In the genomic region with DNA sequence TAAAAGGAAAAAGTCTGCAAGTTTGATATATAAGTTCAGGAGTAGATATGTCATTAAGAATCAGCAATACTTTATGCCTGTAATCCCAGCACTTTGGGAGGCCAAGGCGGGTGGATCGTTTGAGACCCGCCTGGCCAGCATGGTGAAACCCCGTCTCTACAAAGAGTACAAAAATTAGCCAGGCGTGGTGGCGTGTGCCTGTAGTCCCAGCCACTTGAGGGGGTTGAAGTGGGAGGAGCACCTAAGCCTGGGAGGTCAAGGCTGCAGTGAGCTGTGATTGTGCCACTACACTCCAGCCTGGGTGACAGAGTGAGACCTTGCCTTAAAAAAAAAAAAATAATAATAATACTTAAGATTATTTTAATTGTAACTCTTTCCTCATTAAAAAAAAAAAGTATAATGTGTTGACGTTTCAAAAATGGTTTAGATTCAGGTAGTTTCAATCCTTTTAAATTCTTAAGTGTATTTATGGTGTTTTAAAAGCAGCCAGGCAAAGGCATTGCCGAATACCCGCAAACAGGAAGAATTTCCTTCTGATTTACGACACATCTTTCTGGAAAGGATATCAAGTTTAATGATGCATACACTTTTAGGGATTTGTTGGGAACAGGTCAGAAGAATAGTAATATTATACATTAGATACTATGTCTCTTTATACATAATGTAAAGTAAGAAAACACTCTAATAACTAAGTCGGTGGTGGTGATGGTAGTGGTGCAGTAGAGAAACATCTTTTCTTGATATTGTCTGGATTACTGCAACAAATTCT, we compare ENCODE assay signal across 15 cellular contexts.
DNase-seq lines count a peak whose midpoint lies in the region; ATAC-seq and TF ChIP-seq lines count a peak whose summit lies in the region.
"Had no signal": no experiment of that assay in that cellular context is flagged by ENCODE, and none has a peak within 500 bp of the region (broad histone marks: within the 10 kb centered on the region; RNA-seq: fewer than 3 reads in every experiment).

No MANE protein-coding gene starts in this region.

- no peaks in the 10 kb centered on the region for H3K9me3 ChIP-seq in CD8-positive, alpha-beta T cell (ENCODE audit: low read length)
- peaks cover 7% of the 10 kb centered on the region for H3K9me3 ChIP-seq in HUES48 (ENCODE audit: control insufficient read depth, insufficient read depth, low read length)
- H3K9me3 ChIP-seq in naive thymus-derived CD4-positive, alpha-beta T cell (ENCODE audit: control insufficient read depth in 2 of 3, low read length in 3 of 3) = no peaks in the 10 kb centered on the region

- POLR2A ChIA-PET in CD8-positive, alpha-beta T cell (lab: Charles Lee) = no interaction called here
- POLR2A ChIA-PET in naive thymus-derived CD4-positive, alpha-beta T cell (lab: Charles Lee) = no interaction called here

- intact Hi-C loops in CD8-positive, alpha-beta T cell (cut with DNase I, micrococcal nuclease) = no loop called here
- intact Hi-C loops in naive thymus-derived CD4-positive, alpha-beta T cell (cut with micrococcal nuclease) = no loop called here

- no peaks in the 10 kb centered on the region for H3K36me3 Mint-ChIP-seq in CD8-positive, alpha-beta T cell
- peaks cover 1% of the 10 kb centered on the region for H3K36me3 Mint-ChIP-seq in central memory CD8-positive, alpha-beta T cell (ENCODE audit: insufficient read depth)
- peaks cover 0 to 13% (median 4%) of the 10 kb centered on the region in 5 donors for H3K36me3 Mint-ChIP-seq in naive thymus-derived CD4-positive, alpha-beta T cell
- no peaks in the 10 kb centered on the region for H3K36me3 Mint-ChIP-seq in T-helper 2 cell treated with Interferon-gamma antibody and Interleukin-4, amounts not matched to agents 5 μg/mL and 100 μg/mL, for 36 hours (ENCODE audit: low read depth)

- H3K4me3 Mint-ChIP-seq in CD8-positive, alpha-beta T cell = no peak overlapping the region
- no peak overlapping the region for H3K4me3 Mint-ChIP-seq in central memory CD8-positive, alpha-beta T cell
- H3K4me3 Mint-ChIP-seq in naive thymus-derived CD4-positive, alpha-beta T cell = peak overlapping the region in 6 of 10 donors; percentile 16 to 76 (median 31)
- no peak overlapping the region for H3K4me3 Mint-ChIP-seq in T-helper 2 cell treated with Interferon-gamma antibody and Interleukin-4, amounts not matched to agents 5 μg/mL and 100 μg/mL, for 36 hours
- H3K4me3 Mint-ChIP-seq: stimulated activated naive CD8-positive, alpha-beta T cell treated with anti-CD3 and anti-CD28 coated beads, Interleukin-15, amount 100 ng/mL, for 72 hours had no signal

- H3K4me1 Mint-ChIP-seq in CD8-positive, alpha-beta T cell (ENCODE audit: low read depth) = peaks cover 55% of the 10 kb centered on the region
- H3K4me1 Mint-ChIP-seq in central memory CD8-positive, alpha-beta T cell = peaks cover 41% of the 10 kb centered on the region
- H3K4me1 Mint-ChIP-seq in naive thymus-derived CD4-positive, alpha-beta T cell = peaks cover 16 to 94% (median 57%) of the 10 kb centered on the region in 7 donors
- H3K4me1 Mint-ChIP-seq in T-helper 2 cell treated with Interferon-gamma antibody and Interleukin-4, amounts not matched to agents 5 μg/mL and 100 μg/mL, for 36 hours (ENCODE audit: low read depth) = peaks cover 4% of the 10 kb centered on the region

- ATAC-seq in CD8-positive, alpha-beta T cell = no peak
- ATAC-seq in central memory CD8-positive, alpha-beta T cell (replicated peaks; ENCODE audit: extremely low read depth, poor library complexity, severe bottlenecking) = no peak
- ATAC-seq in naive thymus-derived CD4-positive, alpha-beta T cell = no peak
- ATAC-seq in HG02759 (IDR thresholded peaks at IDR 0.05; ENCODE audit: unreplicated experiment) (no peak), GM19467 (IDR thresholded peaks at IDR 0.05; ENCODE audit: unreplicated experiment) (no peak), GM21526 (IDR thresholded peaks at IDR 0.05; ENCODE audit: low FRiP score, unreplicated experiment) (no peak)
- ATAC-seq: GM12878; stimulated activated naive CD8-positive, alpha-beta T cell treated with anti-CD3 and anti-CD28 coated beads, Interleukin-15, amount 100 ng/mL, for 72 hours had no signal

- no peaks in the 10 kb centered on the region for H3K27me3 ChIP-seq in CD8-positive, alpha-beta T cell (ENCODE audit: insufficient read depth, low read length)
- no peaks in the 10 kb centered on the region for H3K27me3 ChIP-seq in HUES48 (ENCODE audit: control insufficient read depth, insufficient read depth, low read length)
- no peaks in the 10 kb centered on the region for H3K27me3 ChIP-seq in naive thymus-derived CD4-positive, alpha-beta T cell (ENCODE audit: control insufficient read depth in 2 of 2, insufficient read depth in 2 of 2, low read length in 2 of 2)
- H3K27me3 ChIP-seq: BLaER1 had no signal

- peak overlapping the region; percentile 47 for H3K27ac Mint-ChIP-seq in CD8-positive, alpha-beta T cell
- H3K27ac Mint-ChIP-seq in central memory CD8-positive, alpha-beta T cell (ENCODE audit: low read depth) = peak overlapping the region; percentile 86
- H3K27ac Mint-ChIP-seq in naive thymus-derived CD4-positive, alpha-beta T cell = peak overlapping the region in 5 of 9 donors; percentile 9 to 71 (median 55)
- H3K27ac Mint-ChIP-seq in T-helper 2 cell treated with Interferon-gamma antibody and Interleukin-4, amounts not matched to agents 5 μg/mL and 100 μg/mL, for 36 hours = no peak overlapping the region
- H3K27ac Mint-ChIP-seq: stimulated activated naive CD8-positive, alpha-beta T cell treated with anti-CD3 and anti-CD28 coated beads, Interleukin-15, amount 100 ng/mL, for 72 hours had no signal

- no peak overlapping the region; the same call in 1 of the 2 replicates for H3K9ac ChIP-seq in HUES48 (ENCODE audit: low read depth, low read length)
- H3K9ac ChIP-seq: BLaER1, parathyroid adenoma had no signal

- no peak for TF ChIP-seq CTCF in CD8-positive, alpha-beta T cell (IDR thresholded peaks at IDR 0.05)

- CTCF ChIA-PET in CD8-positive, alpha-beta T cell (lab: Charles Lee) = no interaction called here
- CTCF ChIA-PET in naive thymus-derived CD4-positive, alpha-beta T cell (lab: Charles Lee) = interaction anchor here (1.0 kb wide), 1 partner anchor 33 kb away, joined by 3 read pairs; no protein-coding TSS in a partner anchor

- no peak for DNase-seq in CD8-positive, alpha-beta T cell
- no peak for DNase-seq in central memory CD8-positive, alpha-beta T cell (ENCODE audit: low spot score in 2 of 2)
- DNase-seq in naive thymus-derived CD4-positive, alpha-beta T cell = no peak
- DNase-seq in T-helper 2 cell treated with Interferon-gamma antibody and Interleukin-4, amounts not matched to agents 5 μg/mL and 100 μg/mL, for 36 hours (ENCODE audit: low spot score) = no peak
- DNase-seq: activated CD4-positive, CD25-positive, alpha-beta regulatory T cell; effector CD8-positive, alpha-beta T cell; NCI-H187 treated with DMSO at 0.1 percent for 48 hours; stimulated activated naive CD8-positive, alpha-beta T cell treated with anti-CD3 and anti-CD28 coated beads, Interleukin-15, amount 100 ng/mL, for 72 hours had no signal

- H3K27ac ChIP-seq in CD8-positive, alpha-beta T cell (ENCODE audit: low read depth, low read length) = no peak overlapping the region
- H3K27ac ChIP-seq in HUES48 (ENCODE audit: low read depth, low read length) = no peak overlapping the region
- no peak overlapping the region for H3K27ac ChIP-seq in naive thymus-derived CD4-positive, alpha-beta T cell (ENCODE audit: low read depth, low read length)
- H3K27ac ChIP-seq: BLaER1, parathyroid adenoma had no signal

- peaks cover 19% of the 10 kb centered on the region for H3K4me1 ChIP-seq in CD8-positive, alpha-beta T cell (ENCODE audit: insufficient read depth, low read length)
- H3K4me1 ChIP-seq in HUES48 (ENCODE audit: control insufficient read depth, insufficient read depth, low read length) = peaks cover 15% of the 10 kb centered on the region; the same call in 1 of the 2 replicates
- H3K4me1 ChIP-seq in naive thymus-derived CD4-positive, alpha-beta T cell (ENCODE audit: control insufficient read depth in 2 of 2, insufficient read depth in 2 of 2, low read length in 2 of 2) = no peaks in the 10 kb centered on the region
- H3K4me1 ChIP-seq: BLaER1, parathyroid adenoma had no signal

- no peaks in the 10 kb centered on the region for H3K36me3 ChIP-seq in CD8-positive, alpha-beta T cell (ENCODE audit: insufficient read depth, low read length)
- 0 out of 2 replicates have a peak, but pooled peaks cover 9% of the 10 kb centered on the region for H3K36me3 ChIP-seq in HUES48 (ENCODE audit: control insufficient read depth, insufficient read depth, low read length)
- H3K36me3 ChIP-seq in naive thymus-derived CD4-positive, alpha-beta T cell (ENCODE audit: control insufficient read depth in 2 of 3, insufficient read depth in 3 of 3, low read length in 3 of 3) = no peaks in the 10 kb centered on the region

- H3K4me3 ChIP-seq in CD8-positive, alpha-beta T cell (ENCODE audit: low read depth, low read length) = no peak overlapping the region
- peak overlapping the region; percentile 78 for H3K4me3 ChIP-seq in HUES48 (ENCODE audit: low read depth, low read length)
- no peak overlapping the region for H3K4me3 ChIP-seq in naive thymus-derived CD4-positive, alpha-beta T cell (ENCODE audit: low read length)
- H3K4me3 ChIP-seq: BLaER1, GM12878 had no signal

- H3K9me3 Mint-ChIP-seq in CD8-positive, alpha-beta T cell = no peaks in the 10 kb centered on the region
- no peaks in the 10 kb centered on the region for H3K9me3 Mint-ChIP-seq in central memory CD8-positive, alpha-beta T cell
- H3K9me3 Mint-ChIP-seq in naive thymus-derived CD4-positive, alpha-beta T cell = peaks cover 0 to 2% (median 0%) of the 10 kb centered on the region in 11 donors
- H3K9me3 Mint-ChIP-seq in T-helper 2 cell treated with Interferon-gamma antibody and Interleukin-4, amounts not matched to agents 5 μg/mL and 100 μg/mL, for 36 hours = no peaks in the 10 kb centered on the region
- H3K9me3 Mint-ChIP-seq: stimulated activated naive CD8-positive, alpha-beta T cell treated with anti-CD3 and anti-CD28 coated beads, Interleukin-15, amount 100 ng/mL, for 72 hours had no signal

- no peaks in the 10 kb centered on the region for H3K27me3 Mint-ChIP-seq in CD8-positive, alpha-beta T cell (ENCODE audit: low read depth)
- H3K27me3 Mint-ChIP-seq in central memory CD8-positive, alpha-beta T cell = no peaks in the 10 kb centered on the region
- H3K27me3 Mint-ChIP-seq in naive thymus-derived CD4-positive, alpha-beta T cell = no peaks in the 10 kb centered on the region
- no peaks in the 10 kb centered on the region for H3K27me3 Mint-ChIP-seq in T-helper 2 cell treated with Interferon-gamma antibody and Interleukin-4, amounts not matched to agents 5 μg/mL and 100 μg/mL, for 36 hours (ENCODE audit: low read depth)
- H3K27me3 Mint-ChIP-seq: stimulated activated naive CD8-positive, alpha-beta T cell treated with anti-CD3 and anti-CD28 coated beads, Interleukin-15, amount 100 ng/mL, for 72 hours had no signal

Comparison
In these comparisons a context has a peak if more than half of its experiments do, and no peak if none do; other contexts are left out.
1. H3K4me3 Mint-ChIP-seq: peak in naive thymus-derived CD4-positive, alpha-beta T cell (6 of 10); none in CD8-positive, alpha-beta T cell (single experiment), central memory CD8-positive, alpha-beta T cell (single experiment) and T-helper 2 cell treated with Interferon-gamma antibody and Interleukin-4, amounts not matched to agents 5 μg/mL and 100 μg/mL, for 36 hours (single experiment).